ENCODE assay signal across 9 cellular contexts in genomic region chr1:228100822-228101613, GRCh38. TPM values are rescaled to one million over a fixed set of nuclear protein-coding genes. Genes with fewer than 3 reads are reported as not detected.
DNase-seq lines count a peak whose midpoint lies in the region; ATAC-seq and TF ChIP-seq lines count a peak whose summit lies in the region.
"Had no signal": no experiment of that assay in that cellular context is flagged by ENCODE, and none has a peak within 500 bp of the region (broad histone marks: within the 10 kb centered on the region; RNA-seq: fewer than 3 reads in every experiment).

No MANE protein-coding gene starts in this region.

- DNase-seq in CD8-positive, alpha-beta memory T cell: no peak
- DNase-seq in body of pancreas (peak in 3 of 4 donors; percentile 44 to 56 (median 55)), NK-92 (lab: John Stamatoyannopoulos, UW; ENCODE audit: unreplicated experiment) (no peak), AG20443 (ENCODE audit: low spot score) (no peak)
- DNase-seq: cerebellar nuclear complex had no signal

- ATAC-seq in body of pancreas (no peak), GM21717 (IDR thresholded peaks at IDR 0.05; ENCODE audit: unreplicated experiment) (no peak), HG02642 (IDR thresholded peaks at IDR 0.05; ENCODE audit: poor library complexity, unreplicated experiment) (no peak)

- H3K27ac ChIP-seq in CD8-positive, alpha-beta memory T cell (ENCODE audit: low read depth, low read length): peak overlapping the region; percentile 85
- no peak overlapping the region for H3K27ac ChIP-seq in HUES64 (ENCODE audit: low read depth, low read length)
- peak overlapping the region in 3 of 4 donors; percentile 40 to 82 (median 45) for H3K27ac ChIP-seq in body of pancreas

- H3K36me3 Mint-ChIP-seq in CD8-positive, alpha-beta memory T cell: peaks cover 4 to 57% (median 4%) of the 10 kb centered on the region in 3 donors

- H3K4me1 Mint-ChIP-seq in CD8-positive, alpha-beta memory T cell: peaks cover 21 to 56% (median 25%) of the 10 kb centered on the region in 3 donors

- H2AFZ ChIP-seq in neuron (ENCODE audit: low read depth, low read length): no peak overlapping the region

- 95% methylated on average over 12 of the region's 12 CpGs for WGBS in HUES64
- 54 to 60% methylated on average over 11 to 12 of the region's 12 CpGs for WGBS in body of pancreas, 2 donors

- no peaks in the 10 kb centered on the region for H3K9me3 ChIP-seq in CD8-positive, alpha-beta memory T cell (ENCODE audit: low read length)
- H3K9me3 ChIP-seq in HUES64 (ENCODE audit: insufficient read depth, low read depth, low read length) (no peaks in the 10 kb centered on the region), body of pancreas (no peaks in the 10 kb centered on the region), neuron (ENCODE audit: low read length) (peaks cover under 1% of the 10 kb centered on the region)

- peaks cover 24% of the 10 kb centered on the region for H3K4me1 ChIP-seq in CD8-positive, alpha-beta memory T cell (ENCODE audit: insufficient read depth, low read length)
- H3K4me1 ChIP-seq in HUES64 (ENCODE audit: insufficient read depth, low read length) (no peaks in the 10 kb centered on the region), body of pancreas (peaks cover 54% of the 10 kb centered on the region), neuron (ENCODE audit: insufficient read depth, low read length) (peaks cover 10% of the 10 kb centered on the region)

- H3K4me3 Mint-ChIP-seq in CD8-positive, alpha-beta memory T cell: peak overlapping the region; percentile 79 to 97 (median 84)

- no peak for TF ChIP-seq POLR2A in body of pancreas (IDR thresholded peaks at IDR 0.05)

- POLR2A ChIA-PET in CD8-positive, alpha-beta memory T cell (lab: Charles Lee): interaction anchor here (1.2 to 2.7 kb wide), 2 partner anchors 11 to 18 kb away, joined by 3 to 11 read pairs; partner anchors contain the start of gene ARF1

- intact Hi-C loops in body of pancreas (cut with DNase I): no loop called here

- peak overlapping the region; percentile 88 to 99 (median 96) for H3K27ac Mint-ChIP-seq in CD8-positive, alpha-beta memory T cell

- H3K27me3 Mint-ChIP-seq in CD8-positive, alpha-beta memory T cell: peaks cover 0 to 2% of the 10 kb centered on the region in 2 donors

- TF ChIP-seq CTCF in body of pancreas (IDR thresholded peaks at IDR 0.05): no peak

- H3K9me3 Mint-ChIP-seq in CD8-positive, alpha-beta memory T cell: no peaks in the 10 kb centered on the region

- H3K27me3 ChIP-seq in CD8-positive, alpha-beta memory T cell (ENCODE audit: insufficient read depth, low read length, poor library complexity, severe bottlenecking): no peaks in the 10 kb centered on the region
- H3K27me3 ChIP-seq in HUES64 (ENCODE audit: insufficient read depth, low read length): no peaks in the 10 kb centered on the region
- no peaks in the 10 kb centered on the region for H3K27me3 ChIP-seq in body of pancreas
- no peaks in the 10 kb centered on the region for H3K27me3 ChIP-seq in neuron (ENCODE audit: insufficient read depth, low read length)

- CTCF ChIA-PET in CD8-positive, alpha-beta memory T cell (lab: Charles Lee): interaction anchor here (0.7 to 1.2 kb wide), 2 partner anchors 19 to 66 kb away, joined by 3 to 4 read pairs; partner anchors contain the start of gene ARF1

- H3K9ac ChIP-seq in HUES64 (ENCODE audit: low read depth, low read length): no peak overlapping the region

- H3K36me3 ChIP-seq in CD8-positive, alpha-beta memory T cell (ENCODE audit: insufficient read depth, low read length): peaks cover 20% of the 10 kb centered on the region
- H3K36me3 ChIP-seq in HUES64 (ENCODE audit: insufficient read depth, low read length) (peaks cover 53% of the 10 kb centered on the region), body of pancreas (replicated peaks in 1 of 2; ENCODE audit: insufficient read depth in 1 of 2, low read depth in 2 of 2) (peaks cover 7 to 14% of the 10 kb centered on the region in 2 donors), neuron (ENCODE audit: insufficient read depth, low read length) (peaks cover 54% of the 10 kb centered on the region)

- no peak overlapping the region for H3K4me3 ChIP-seq in CD8-positive, alpha-beta memory T cell (ENCODE audit: low read length)
- H3K4me3 ChIP-seq in HUES64 (ENCODE audit: low read length) (peak overlapping the region; percentile 89; the same call in 1 of the 2 replicates), body of pancreas (no peak overlapping the region), neuron (ENCODE audit: low read length) (peak overlapping the region; percentile 84)

RNA-seq across cellular contexts. Expression of gene C1orf35, which starts 2.1 kb away (rescaled TPM):
- total RNA-seq in CD8-positive, alpha-beta memory T cell: 10 to 100 TPM; 28.7 to 29.2 TPM
- polyA plus RNA-seq in CD8-positive, alpha-beta memory T cell: 21.4 TPM
- polyA plus RNA-seq in HUES64 (2013, experiment 1 of 2): 21.1 TPM
- 18.2 TPM for polyA plus RNA-seq in HUES64 (2013, experiment 2 of 2)
- 10 to 100 TPM; 10.9 to 71.2 TPM for total RNA-seq in body of pancreas

RNA-seq across cellular contexts. Expression of gene MRPL55, which starts 8.1 kb away (rescaled TPM):
- 10 to 100 TPM; 70.0 to 71.8 TPM for total RNA-seq in CD8-positive, alpha-beta memory T cell
- polyA plus RNA-seq in CD8-positive, alpha-beta memory T cell: 146 TPM
- polyA plus RNA-seq in HUES64 (2013, experiment 1 of 2): 47.5 TPM
- polyA plus RNA-seq in HUES64 (2013, experiment 2 of 2): 53.4 TPM
- 10 to 100 TPM; 65.9 to 68.7 TPM for total RNA-seq in body of pancreas

RNA-seq across cellular contexts. Expression of gene ARF1, which starts 18.5 kb away (rescaled TPM):
- total RNA-seq in CD8-positive, alpha-beta memory T cell: 100 to 1,000 TPM; 379 TPM
- 569 TPM for polyA plus RNA-seq in CD8-positive, alpha-beta memory T cell
- 237 TPM for polyA plus RNA-seq in HUES64 (2013, experiment 1 of 2)
- polyA plus RNA-seq in HUES64 (2013, experiment 2 of 2): 240 TPM
- total RNA-seq in body of pancreas: 100 to 1,000 TPM; 158 to 203 TPM

RNA-seq across cellular contexts. Expression of gene GUK1, which starts 39.1 kb away (rescaled TPM):
- 100 to 1,000 TPM; 222 to 245 TPM for total RNA-seq in CD8-positive, alpha-beta memory T cell
- 467 TPM for polyA plus RNA-seq in CD8-positive, alpha-beta memory T cell
- polyA plus RNA-seq in HUES64 (2013, experiment 1 of 2): 85.7 TPM
- 83.2 TPM for polyA plus RNA-seq in HUES64 (2013, experiment 2 of 2)
- total RNA-seq in body of pancreas: 100 to 1,000 TPM; 210 to 216 TPM

RNA-seq across cellular contexts. Expression of gene GJC2, which starts 48.7 kb away (rescaled TPM):
- 1 to 10 TPM in 1 of 2 experiments, under 1 TPM in 1; 0.57 to 1.1 TPM for total RNA-seq in CD8-positive, alpha-beta memory T cell
- not detected for polyA plus RNA-seq in CD8-positive, alpha-beta memory T cell
- 0.35 TPM for polyA plus RNA-seq in HUES64 (2013, experiment 1 of 2)
- polyA plus RNA-seq in HUES64 (2013, experiment 2 of 2): 0.38 TPM
- 1 to 10 TPM in 1 of 2 donors, under 1 TPM in 1; 0.33 to 1.6 TPM for total RNA-seq in body of pancreas

Comparison
In these comparisons a context has a peak if more than half of its experiments do, and no peak if none do; other contexts are left out.
1. DNase-seq: peak in body of pancreas (3 of 4); none in CD8-positive, alpha-beta memory T cell (0 of 5), NK-92 (single experiment) and AG20443 (single experiment).
2. H3K4me3 ChIP-seq: peak in HUES64 (single experiment) and neuron (single experiment); none in CD8-positive, alpha-beta memory T cell (single experiment) and body of pancreas (0 of 2).